In the genomic region with DNA sequence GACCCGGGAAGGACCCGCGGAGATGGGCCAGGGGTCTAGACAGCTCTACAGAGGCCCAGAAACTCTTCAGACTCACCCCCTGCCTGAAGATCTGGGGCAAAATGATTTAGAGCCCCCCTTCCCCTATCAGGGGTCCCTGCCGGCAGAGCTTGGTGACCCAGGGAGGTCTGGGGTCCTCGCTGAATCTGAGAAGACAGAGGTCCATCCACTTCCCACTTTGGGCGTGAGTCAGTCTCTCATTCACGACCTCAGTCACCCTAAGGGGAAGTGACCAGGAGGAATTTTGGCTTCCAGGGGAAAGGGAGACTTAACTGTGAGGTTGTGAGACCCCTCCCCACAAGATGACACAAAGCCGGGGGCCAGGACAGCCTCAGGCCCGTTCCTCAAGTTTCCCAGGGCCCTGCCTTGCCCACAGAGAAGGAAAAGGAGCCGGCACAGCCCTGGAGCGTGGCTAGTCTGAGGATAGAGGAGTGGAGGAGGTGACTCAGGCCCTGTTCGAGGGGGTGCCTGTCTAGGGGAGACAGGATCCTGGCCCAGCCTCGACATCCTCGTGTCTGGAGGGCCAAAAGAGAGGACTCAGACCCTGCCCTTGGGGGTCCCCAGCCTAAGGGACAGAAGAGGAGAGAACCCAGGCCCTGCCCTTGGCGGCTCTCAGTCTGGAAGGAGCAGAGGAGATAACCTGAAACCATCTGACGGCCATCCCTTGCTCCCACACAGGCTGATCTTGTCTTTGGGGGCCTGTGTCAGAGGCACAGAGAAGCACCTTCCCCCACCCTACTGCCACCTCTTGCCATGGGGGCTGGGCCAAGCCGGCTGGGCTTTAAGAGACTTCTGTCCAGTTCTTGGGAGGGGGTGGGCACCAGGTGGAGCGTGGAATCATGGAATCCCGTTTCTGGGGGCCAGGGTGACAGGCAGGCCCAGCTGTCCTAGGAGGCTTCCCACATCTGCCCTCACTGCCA, we compare ENCODE assay signal across 9 cellular contexts. TPM values are rescaled to one million over a fixed set of nuclear protein-coding genes. Genes with fewer than 3 reads are reported as not detected.
DNase-seq lines count a peak whose midpoint lies in the region; ATAC-seq and TF ChIP-seq lines count a peak whose summit lies in the region.
"Had no signal": no experiment of that assay in that cellular context is flagged by ENCODE, and none has a peak within 500 bp of the region (broad histone marks: within the 10 kb centered on the region; RNA-seq: fewer than 3 reads in every experiment).

No MANE protein-coding gene starts in this region.

- peak; percentile 13 for DNase-seq in DMS53 (lab: John Stamatoyannopoulos, UW)
- DNase-seq in DMS53 treated with DMSO at 0.1 percent for 48 hours (lab: John Stamatoyannopoulos, UW; ENCODE audit: unreplicated experiment), result no peak
- peak; percentile 56 for DNase-seq in dedifferentiated amniotic fluid mesenchymal stem cell (ENCODE audit: extremely low spot score)
- peak in 1 of 2 donors; percentile 90 for DNase-seq in lower leg skin (ENCODE audit: low spot score in 2 of 2)
- DNase-seq in tibial nerve (ENCODE audit: low spot score in 2 of 2), result peak in 1 of 2 donors; percentile 48
- DNase-seq in NCI-H1048 (lab: John Stamatoyannopoulos, UW), result no peak
- no peak for DNase-seq in COLO668 (lab: John Stamatoyannopoulos, UW; ENCODE audit: unreplicated experiment)

- peak overlapping the region; percentile 91 to 98 (median 96) for H3K27ac ChIP-seq in tibial nerve
- H3K27ac ChIP-seq: 22Rv1 had no signal

- H3K4me3 ChIP-seq in lower leg skin (ENCODE audit: low read depth, poor library complexity, severe bottlenecking) (peak overlapping the region; percentile 69), tibial nerve (peak overlapping the region; percentile 63 to 86 (median 76))

- ATAC-seq in HG02571 (IDR thresholded peaks at IDR 0.05; ENCODE audit: unreplicated experiment), result no peak

- no peaks in the 10 kb centered on the region for H3K27me3 ChIP-seq in tibial nerve

- TF ChIP-seq EP300 in tibial nerve (IDR thresholded peaks at IDR 0.05), result no peak

- intact Hi-C loops in lower leg skin (cut with DNase I; ENCODE audit: low total_unique reads), result no loop called here

- 19 to 21% methylated on average over 16 to 19 of the region's 19 CpGs for WGBS in lower leg skin, 2 donors
- WGBS in tibial nerve, 2 donors, result 27% methylated on average over 17 to 19 of the region's 19 CpGs

- TF ChIP-seq CTCF in lower leg skin (IDR thresholded peaks at IDR 0.05), result no peak
- no peak for TF ChIP-seq CTCF in tibial nerve (IDR thresholded peaks at IDR 0.05)

- H3K4me1 ChIP-seq in tibial nerve, result peaks cover 0 to 80% (median 42%) of the 10 kb centered on the region in 4 donors

- H3K36me3 ChIP-seq in tibial nerve, result peaks cover 0 to 8% (median 0%) of the 10 kb centered on the region in 3 donors

- H3K9me3 ChIP-seq in tibial nerve, result no peaks in the 10 kb centered on the region

- TF ChIP-seq POLR2A in lower leg skin (IDR thresholded peaks at IDR 0.05) (no peak), tibial nerve (IDR thresholded peaks at IDR 0.05) (no peak)

RNA-seq across cellular contexts. Expression of a gene that starts 0.9 kb away (rescaled TPM):
- total RNA-seq in lower leg skin (100 to 1,000 TPM in 1 of 4 donors, 10 to 100 TPM in 3; 52.5 to 191 (median 85.9) TPM), tibial nerve (10 to 100 TPM; 32.4 to 90.9 (median 50.8) TPM)

RNA-seq across cellular contexts. Expression of a gene that starts 30.7 kb away (rescaled TPM):
- total RNA-seq in lower leg skin, result 10 to 100 TPM; 18.0 to 40.5 (median 26.7) TPM
- total RNA-seq in tibial nerve, result 10 to 100 TPM; 15.9 to 26.9 (median 22.8) TPM

RNA-seq across cellular contexts. Expression of a gene that starts 35.8 kb away (rescaled TPM):
- 1 to 10 TPM in 3 of 4 donors, under 1 TPM in 1; 0.27 to 1.8 (median 1.8) TPM for total RNA-seq in lower leg skin
- 1 to 10 TPM; 1.9 to 4.2 (median 2.5) TPM for total RNA-seq in tibial nerve

Comparison
In these comparisons a context has a peak if more than half of its experiments do, and no peak if none do; other contexts are left out.
1. DNase-seq: peak in DMS53 (single experiment) and dedifferentiated amniotic fluid mesenchymal stem cell (single experiment); none in DMS53 treated with DMSO at 0.1 percent for 48 hours (single experiment), NCI-H1048 (single experiment) and COLO668 (single experiment).